Comparison of ENCODE assay signal across 13 cellular contexts in the genomic region with DNA sequence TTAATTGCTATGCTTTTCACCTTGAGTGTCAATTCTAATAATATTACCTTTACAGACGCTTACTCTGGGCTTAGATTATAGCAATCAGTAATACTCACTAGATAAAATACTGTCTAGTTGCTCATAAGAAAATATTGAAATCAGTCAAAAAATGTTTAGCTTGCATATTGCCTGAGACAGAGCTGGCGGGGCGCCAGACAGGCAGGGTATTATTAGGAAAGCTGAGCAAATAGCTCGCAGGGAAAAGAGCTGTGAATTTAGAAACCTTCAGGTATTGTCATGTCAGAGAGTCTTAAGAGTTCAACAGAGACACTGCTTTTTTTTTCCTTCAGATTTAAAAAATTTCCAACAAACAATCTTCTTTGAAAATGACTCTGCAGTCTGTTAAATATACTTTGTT.
DNase-seq lines count a peak whose midpoint lies in the region; ATAC-seq and TF ChIP-seq lines count a peak whose summit lies in the region.
"Had no signal": no experiment of that assay in that cellular context is flagged by ENCODE, and none has a peak within 500 bp of the region (broad histone marks: within the 10 kb centered on the region; RNA-seq: fewer than 3 reads in every experiment).

No MANE protein-coding gene starts in this region.

- intact Hi-C loops in PC-3 (cut with micrococcal nuclease) (loop anchor here (10.0 kb wide), 1 partner anchor 59 kb away; no protein-coding TSS in a partner anchor), heart left ventricle (cut with DNase I) (no loop called here)

- CTCF ChIA-PET in PC-3 (lab: Charles Lee): no interaction called here

- H3K4me3 ChIP-seq in PC-3 (ENCODE audit: low read length) (no peak overlapping the region), heart left ventricle (no peak overlapping the region), subcutaneous abdominal adipose tissue (ENCODE audit: low read depth in 1 of 5, low read length in 5 of 5) (no peak overlapping the region)
- H3K4me3 ChIP-seq: coronary artery, suprapubic skin had no signal

- no peaks in the 10 kb centered on the region for H3K27me3 ChIP-seq in PC-3 (ENCODE audit: low read length)
- H3K27me3 ChIP-seq in heart left ventricle: no peaks in the 10 kb centered on the region
- H3K27me3 ChIP-seq in subcutaneous abdominal adipose tissue (ENCODE audit: control insufficient read depth in 5 of 5, insufficient read depth in 4 of 5, low read length in 5 of 5): no peaks in the 10 kb centered on the region
- H3K27me3 ChIP-seq: suprapubic skin had no signal

- no peaks in the 10 kb centered on the region for H3K9me3 ChIP-seq in PC-3 (ENCODE audit: low read length)
- H3K9me3 ChIP-seq in heart left ventricle: no peaks in the 10 kb centered on the region
- no peaks in the 10 kb centered on the region for H3K9me3 ChIP-seq in subcutaneous abdominal adipose tissue (ENCODE audit: control insufficient read depth in 5 of 5, low read length in 5 of 5)
- H3K9me3 ChIP-seq: suprapubic skin had no signal

- H2AFZ ChIP-seq in PC-3 (ENCODE audit: low read length): no peak overlapping the region
- H2AFZ ChIP-seq: parathyroid adenoma had no signal

- BruUV-seq in PC-3 (replicated peaks; lab: Mats Ljungman, UMichigan): no TSS peak

- peak; percentile 10 for DNase-seq in NCI-H1694 treated with DMSO at 0.1 percent for 48 hours (lab: John Stamatoyannopoulos, UW)
- DNase-seq in NCI-H1694 (lab: John Stamatoyannopoulos, UW): no peak
- peak; percentile 40 for DNase-seq in PC-3
- DNase-seq in heart left ventricle: peak in 4 of 5 donors; percentile 35 to 71 (median 51)
- no peak for DNase-seq in effector CD4-positive, alpha-beta T cell
- DNase-seq in RKO (ENCODE audit: low spot score): no peak
- DNase-seq: activated CD4-positive, alpha-beta T cell treated with anti-CD3 and anti-CD28 coated beads, Interleukin-2, amount 50 U/mL, for 4 hours; activated naive CD4-positive, alpha-beta T cell treated with anti-CD3 and anti-CD28 coated beads, Interleukin-2, amount 10 ng/mL, durations not matched to agents 7 days and 5 days had no signal

- H3K9ac ChIP-seq in PC-3 (ENCODE audit: low read length): no peak overlapping the region
- H3K9ac ChIP-seq in subcutaneous abdominal adipose tissue (ENCODE audit: low read length in 5 of 5): no peak overlapping the region
- H3K9ac ChIP-seq: parathyroid adenoma had no signal

- H3F3A ChIP-seq in PC-3 (ENCODE audit: low read length, unreplicated experiment): no peaks in the 10 kb centered on the region

- H3K27ac ChIP-seq in PC-3 (ENCODE audit: low read length): no peak overlapping the region
- peak overlapping the region in 1 of 12 donors; percentile 74 for H3K27ac ChIP-seq in heart left ventricle
- H3K27ac ChIP-seq in subcutaneous abdominal adipose tissue (ENCODE audit: low read depth, low read length): peak overlapping the region; percentile 30
- H3K27ac ChIP-seq: parathyroid adenoma, suprapubic skin had no signal

- TF ChIP-seq CTCF in PC-3 (conservative IDR thresholded peaks at IDR 0.05; ENCODE audit: low read depth, low read length) (no peak), heart left ventricle (IDR thresholded peaks at IDR 0.05) (no peak)

- no peak overlapping the region for H3K4me2 ChIP-seq in PC-3 (ENCODE audit: low read length)

- POLR2A ChIA-PET in PC-3 (lab: Charles Lee; ENCODE audit: unreplicated experiment): no interaction called here

- no peaks in the 10 kb centered on the region for H3K9me2 ChIP-seq in PC-3 (replicated peaks; ENCODE audit: low read length)

- H3K36me3 ChIP-seq in PC-3 (ENCODE audit: low read depth, low read length) (no peaks in the 10 kb centered on the region), heart left ventricle (peaks cover 0 to 14% (median 0%) of the 10 kb centered on the region in 9 donors), subcutaneous abdominal adipose tissue (ENCODE audit: control insufficient read depth in 5 of 5, insufficient read depth in 5 of 5, low read length in 5 of 5) (peaks cover 0 to 3% (median 0%) of the 10 kb centered on the region in 5 donors)
- H3K36me3 ChIP-seq: suprapubic skin had no signal

- H3K4me1 ChIP-seq in PC-3 (ENCODE audit: insufficient read depth, low read length): peaks cover 17% of the 10 kb centered on the region
- H3K4me1 ChIP-seq in heart left ventricle: peaks cover 0 to 27% (median 8%) of the 10 kb centered on the region in 12 donors
- peaks cover 0 to 31% (median 16%) of the 10 kb centered on the region in 5 donors for H3K4me1 ChIP-seq in subcutaneous abdominal adipose tissue (ENCODE audit: control insufficient read depth in 5 of 5, insufficient read depth in 5 of 5, low read length in 5 of 5)

- WGBS in heart left ventricle, 4 donors: 46 to 56% (median 48%) methylated on average over 4 of the region's 4 CpGs

- no peak for TF ChIP-seq POLR2A in heart left ventricle (IDR thresholded peaks at IDR 0.05)

- ATAC-seq in PC-3: no peak
- ATAC-seq in heart left ventricle: no peak
- no peak for ATAC-seq in HG02884 (IDR thresholded peaks at IDR 0.05; ENCODE audit: unreplicated experiment)

- H3K79me2 ChIP-seq in PC-3 (ENCODE audit: low read length): no peaks in the 10 kb centered on the region
- H3K79me2 ChIP-seq: parathyroid adenoma had no signal

- H4K20me1 ChIP-seq in PC-3 (ENCODE audit: low read length): no peaks in the 10 kb centered on the region

Comparison
In these comparisons a context has a peak if more than half of its experiments do, and no peak if none do; other contexts are left out.
1. DNase-seq: peak in NCI-H1694 treated with DMSO at 0.1 percent for 48 hours (single experiment), PC-3 (single experiment) and heart left ventricle (4 of 5); none in NCI-H1694 (single experiment), effector CD4-positive, alpha-beta T cell (single experiment) and RKO (single experiment).